ENCODE assay signal across 8 cellular contexts in the genomic region with DNA sequence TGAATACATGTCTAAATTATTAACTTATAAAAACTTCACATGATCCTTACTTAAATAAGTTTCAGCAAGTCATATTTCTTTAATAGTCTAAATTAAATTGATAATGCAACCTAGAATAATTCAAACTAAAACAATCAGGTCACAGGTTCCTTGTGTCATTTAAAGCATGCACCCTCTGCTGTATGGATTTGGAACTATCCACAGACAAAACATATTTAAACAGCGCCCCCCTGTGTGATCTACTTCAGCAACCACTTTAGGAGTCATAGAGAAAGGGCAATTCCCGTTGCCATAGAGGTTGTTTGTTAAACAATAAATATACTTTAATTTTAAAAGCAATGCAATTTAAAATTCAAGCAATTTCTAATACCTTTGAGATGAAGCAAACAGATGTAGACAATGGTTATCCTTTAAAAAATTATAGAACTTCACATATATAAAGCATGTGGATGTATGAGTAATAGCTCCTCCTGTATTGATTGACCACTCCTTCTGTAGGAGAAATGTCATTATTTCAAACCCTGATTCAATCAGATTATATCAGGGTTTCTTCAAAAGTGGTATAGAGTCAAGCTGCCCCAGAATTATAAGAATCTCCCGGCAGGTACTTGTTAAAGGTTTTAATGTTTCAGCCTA. TPM values are rescaled to one million over a fixed set of nuclear protein-coding genes. Genes with fewer than 3 reads are reported as not detected.
A peak's percentile ranks its signal among the peaks of the same experiment; 100 is the strongest.
DNase-seq lines count a peak whose midpoint lies in the region; ATAC-seq, FAIRE-seq and TF ChIP-seq lines count a peak whose summit lies in the region.

No MANE protein-coding gene starts in this region.

- FAIRE-seq in GM12891 (lab: Jason Lieb, UNC) = peak; percentile 33

- H3K27ac ChIP-seq in 22Rv1 = no peak overlapping the region

- DNase-seq in GM12891 (ENCODE audit: insufficient read length, low spot score) (no peak), MV-4-11 (lab: John Stamatoyannopoulos, UW) (peak; percentile 36), fibroblast of pulmonary artery (ENCODE audit: low read depth) (peak; percentile 80), pons (ENCODE audit: low spot score) (peak; percentile 48), 8988T (no peak)

- TF ChIP-seq CTCF in 22Rv1 (IDR thresholded peaks at IDR 0.05) = peak; percentile 79
- TF ChIP-seq CTCF in fibroblast of pulmonary artery (IDR thresholded peaks at IDR 0.05; ENCODE audit: low read length, missing control alignments) = peak; percentile 85

- no peak for TF ChIP-seq POLR2A in GM12891 (IDR thresholded peaks at IDR 0.05; ENCODE audit: low read depth, low read length)

- peak; percentile 99 for ATAC-seq in HG02759 (IDR thresholded peaks at IDR 0.05; ENCODE audit: unreplicated experiment)
- ATAC-seq in SK-N-SH treated with all-trans-retinoic acid at 6 μM for 48 hours = peak; percentile 97

- no peak overlapping the region for H3K4me3 ChIP-seq in fibroblast of pulmonary artery (replicated peaks; ENCODE audit: low read depth, low read length)

TF ChIP-seq in GM12891, 5 proteins besides CTCF, POLR2A, EP300 and RAD21:
- TF ChIP-seq POU2F2 (IDR thresholded peaks at IDR 0.05; ENCODE audit: low read depth, low read length) (no peak), PAX5 (IDR thresholded peaks at IDR 0.05; ENCODE audit: insufficient read depth, low read length, severe bottlenecking) (no peak), SPI1 (IDR thresholded peaks at IDR 0.05; ENCODE audit: low read depth, low read length) (no peak), POLR2AphosphoS5 (IDR thresholded peaks at IDR 0.05; ENCODE audit: low read depth, low read length) (no peak), TAF1 (IDR thresholded peaks at IDR 0.05; ENCODE audit: low read depth, low read length) (no peak)

TF ChIP-seq in SK-N-SH treated with all-trans-retinoic acid at 6 μM for 48 hours, 23 proteins besides CTCF, POLR2A, EP300 and RAD21:
- TF ChIP-seq ZNF8 (CRISPR knock-in tag; IDR thresholded peaks at IDR 0.05) (no peak), OSR1 (CRISPR knock-in tag; IDR thresholded peaks at IDR 0.05) (no peak), ZNF70 (CRISPR knock-in tag; IDR thresholded peaks at IDR 0.05) (no peak), ARNTL (CRISPR knock-in tag; IDR thresholded peaks at IDR 0.05; ENCODE audit: borderline replicate concordance, low read depth) (no peak), TCF4 (CRISPR knock-in tag; IDR thresholded peaks at IDR 0.05; ENCODE audit: borderline replicate concordance) (no peak), SNAI2 (CRISPR knock-in tag; IDR thresholded peaks at IDR 0.05) (no peak), ZNF565 (CRISPR knock-in tag; conservative IDR thresholded peaks at IDR 0.05; ENCODE audit: low read depth) (no peak), ZFP3 (CRISPR knock-in tag; IDR thresholded peaks at IDR 0.05) (no peak), RARB (CRISPR knock-in tag; IDR thresholded peaks at IDR 0.05) (no peak), ZFP30 (CRISPR knock-in tag; IDR thresholded peaks at IDR 0.05) (no peak), CSDC2 (CRISPR knock-in tag; IDR thresholded peaks at IDR 0.05) (no peak)
- TF ChIP-seq, protein P1, sequence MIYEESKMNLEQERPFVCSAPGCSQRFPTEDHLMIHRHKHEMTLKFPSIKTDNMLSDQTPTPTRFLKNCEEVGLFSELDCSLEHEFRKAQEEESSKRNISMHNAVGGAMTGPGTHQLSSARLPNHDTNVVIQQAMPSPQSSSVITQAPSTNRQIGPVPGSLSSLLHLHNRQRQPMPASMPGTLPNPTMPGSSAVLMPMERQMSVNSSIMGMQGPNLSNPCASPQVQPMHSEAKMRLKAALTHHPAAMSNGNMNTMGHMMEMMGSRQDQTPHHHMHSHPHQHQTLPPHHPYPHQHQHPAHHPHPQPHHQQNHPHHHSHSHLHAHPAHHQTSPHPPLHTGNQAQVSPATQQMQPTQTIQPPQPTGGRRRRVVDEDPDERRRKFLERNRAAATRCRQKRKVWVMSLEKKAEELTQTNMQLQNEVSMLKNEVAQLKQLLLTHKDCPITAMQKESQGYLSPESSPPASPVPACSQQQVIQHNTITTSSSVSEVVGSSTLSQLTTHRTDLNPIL (CRISPR knock-in tag; IDR thresholded peaks at IDR 0.05; ENCODE audit: low read depth) = no peak
- TF ChIP-seq, protein P2, sequence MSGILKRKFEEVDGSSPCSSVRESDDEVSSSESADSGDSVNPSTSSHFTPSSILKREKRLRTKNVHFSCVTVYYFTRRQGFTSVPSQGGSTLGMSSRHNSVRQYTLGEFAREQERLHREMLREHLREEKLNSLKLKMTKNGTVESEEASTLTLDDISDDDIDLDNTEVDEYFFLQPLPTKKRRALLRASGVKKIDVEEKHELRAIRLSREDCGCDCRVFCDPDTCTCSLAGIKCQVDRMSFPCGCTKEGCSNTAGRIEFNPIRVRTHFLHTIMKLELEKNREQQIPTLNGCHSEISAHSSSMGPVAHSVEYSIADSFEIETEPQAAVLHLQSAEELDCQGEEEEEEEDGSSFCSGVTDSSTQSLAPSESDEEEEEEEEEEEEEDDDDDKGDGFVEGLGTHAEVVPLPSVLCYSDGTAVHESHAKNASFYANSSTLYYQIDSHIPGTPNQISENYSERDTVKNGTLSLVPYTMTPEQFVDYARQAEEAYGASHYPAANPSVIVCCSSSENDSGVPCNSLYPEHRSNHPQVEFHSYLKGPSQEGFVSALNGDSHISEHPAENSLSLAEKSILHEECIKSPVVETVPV (CRISPR knock-in tag; IDR thresholded peaks at IDR 0.05) = no peak
- TF ChIP-seq, protein P3, sequence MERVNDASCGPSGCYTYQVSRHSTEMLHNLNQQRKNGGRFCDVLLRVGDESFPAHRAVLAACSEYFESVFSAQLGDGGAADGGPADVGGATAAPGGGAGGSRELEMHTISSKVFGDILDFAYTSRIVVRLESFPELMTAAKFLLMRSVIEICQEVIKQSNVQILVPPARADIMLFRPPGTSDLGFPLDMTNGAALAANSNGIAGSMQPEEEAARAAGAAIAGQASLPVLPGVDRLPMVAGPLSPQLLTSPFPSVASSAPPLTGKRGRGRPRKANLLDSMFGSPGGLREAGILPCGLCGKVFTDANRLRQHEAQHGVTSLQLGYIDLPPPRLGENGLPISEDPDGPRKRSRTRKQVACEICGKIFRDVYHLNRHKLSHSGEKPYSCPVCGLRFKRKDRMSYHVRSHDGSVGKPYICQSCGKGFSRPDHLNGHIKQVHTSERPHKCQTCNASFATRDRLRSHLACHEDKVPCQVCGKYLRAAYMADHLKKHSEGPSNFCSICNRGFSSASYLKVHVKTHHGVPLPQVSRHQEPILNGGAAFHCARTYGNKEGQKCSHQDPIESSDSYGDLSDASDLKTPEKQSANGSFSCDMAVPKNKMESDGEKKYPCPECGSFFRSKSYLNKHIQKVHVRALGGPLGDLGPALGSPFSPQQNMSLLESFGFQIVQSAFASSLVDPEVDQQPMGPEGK (CRISPR knock-in tag; IDR thresholded peaks at IDR 0.05; ENCODE audit: borderline replicate concordance) = no peak
- TF ChIP-seq, protein P4, sequence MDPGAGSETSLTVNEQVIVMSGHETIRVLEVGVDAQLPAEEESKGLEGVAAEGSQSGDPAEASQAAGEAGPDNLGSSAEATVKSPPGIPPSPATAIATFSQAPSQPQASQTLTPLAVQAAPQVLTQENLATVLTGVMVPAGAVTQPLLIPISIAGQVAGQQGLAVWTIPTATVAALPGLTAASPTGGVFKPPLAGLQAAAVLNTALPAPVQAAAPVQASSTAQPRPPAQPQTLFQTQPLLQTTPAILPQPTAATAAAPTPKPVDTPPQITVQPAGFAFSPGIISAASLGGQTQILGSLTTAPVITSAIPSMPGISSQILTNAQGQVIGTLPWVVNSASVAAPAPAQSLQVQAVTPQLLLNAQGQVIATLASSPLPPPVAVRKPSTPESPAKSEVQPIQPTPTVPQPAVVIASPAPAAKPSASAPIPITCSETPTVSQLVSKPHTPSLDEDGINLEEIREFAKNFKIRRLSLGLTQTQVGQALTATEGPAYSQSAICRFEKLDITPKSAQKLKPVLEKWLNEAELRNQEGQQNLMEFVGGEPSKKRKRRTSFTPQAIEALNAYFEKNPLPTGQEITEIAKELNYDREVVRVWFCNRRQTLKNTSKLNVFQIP (CRISPR knock-in tag; IDR thresholded peaks at IDR 0.05; ENCODE audit: borderline replicate concordance, low read depth) = no peak
- TF ChIP-seq, protein P5, sequence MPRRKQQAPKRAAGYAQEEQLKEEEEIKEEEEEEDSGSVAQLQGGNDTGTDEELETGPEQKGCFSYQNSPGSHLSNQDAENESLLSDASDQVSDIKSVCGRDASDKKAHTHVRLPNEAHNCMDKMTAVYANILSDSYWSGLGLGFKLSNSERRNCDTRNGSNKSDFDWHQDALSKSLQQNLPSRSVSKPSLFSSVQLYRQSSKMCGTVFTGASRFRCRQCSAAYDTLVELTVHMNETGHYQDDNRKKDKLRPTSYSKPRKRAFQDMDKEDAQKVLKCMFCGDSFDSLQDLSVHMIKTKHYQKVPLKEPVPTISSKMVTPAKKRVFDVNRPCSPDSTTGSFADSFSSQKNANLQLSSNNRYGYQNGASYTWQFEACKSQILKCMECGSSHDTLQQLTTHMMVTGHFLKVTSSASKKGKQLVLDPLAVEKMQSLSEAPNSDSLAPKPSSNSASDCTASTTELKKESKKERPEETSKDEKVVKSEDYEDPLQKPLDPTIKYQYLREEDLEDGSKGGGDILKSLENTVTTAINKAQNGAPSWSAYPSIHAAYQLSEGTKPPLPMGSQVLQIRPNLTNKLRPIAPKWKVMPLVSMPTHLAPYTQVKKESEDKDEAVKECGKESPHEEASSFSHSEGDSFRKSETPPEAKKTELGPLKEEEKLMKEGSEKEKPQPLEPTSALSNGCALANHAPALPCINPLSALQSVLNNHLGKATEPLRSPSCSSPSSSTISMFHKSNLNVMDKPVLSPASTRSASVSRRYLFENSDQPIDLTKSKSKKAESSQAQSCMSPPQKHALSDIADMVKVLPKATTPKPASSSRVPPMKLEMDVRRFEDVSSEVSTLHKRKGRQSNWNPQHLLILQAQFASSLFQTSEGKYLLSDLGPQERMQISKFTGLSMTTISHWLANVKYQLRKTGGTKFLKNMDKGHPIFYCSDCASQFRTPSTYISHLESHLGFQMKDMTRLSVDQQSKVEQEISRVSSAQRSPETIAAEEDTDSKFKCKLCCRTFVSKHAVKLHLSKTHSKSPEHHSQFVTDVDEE (CRISPR knock-in tag; IDR thresholded peaks at IDR 0.05) = no peak
TF ChIP-seq in SK-N-SH treated with all-trans-retinoic acid at 6 μM for 48 hours: peak in this region for 0.

RNA-seq across cellular contexts. Expression of a gene that starts 21.2 kb away (rescaled TPM):
- polyA plus RNA-seq in GM12891 (2012; ENCODE audit: low read depth, missing spikeins) = not detected

Comparison
In these comparisons a context has a peak if more than half of its experiments do, and no peak if none do; other contexts are left out.
1. DNase-seq: peak in MV-4-11 (single experiment), fibroblast of pulmonary artery (single experiment) and pons (single experiment); none in GM12891 (single experiment) and 8988T (single experiment).